14 cellular contexts compared by ENCODE assay signal in genomic region chr10:91196268-91197043, GRCh38. TPM values are rescaled to one million over a fixed set of nuclear protein-coding genes. Genes with fewer than 3 reads are reported as not detected.
DNase-seq lines count a peak whose midpoint lies in the region; ATAC-seq and TF ChIP-seq lines count a peak whose summit lies in the region.
"Had no signal": no experiment of that assay in that cellular context is flagged by ENCODE, and none has a peak within 500 bp of the region (broad histone marks: within the 10 kb centered on the region; RNA-seq: fewer than 3 reads in every experiment).

No MANE protein-coding gene starts in this region.

- POLR2A ChIA-PET in CD8-positive, alpha-beta memory T cell (lab: Charles Lee): no interaction called here
- POLR2A ChIA-PET in activated CD8-positive, alpha-beta T cell treated with anti-CD3 and anti-CD28 coated beads for 36 hours (lab: Charles Lee): interaction anchor here (3.4 kb wide), 1 partner anchor 33 kb away, joined by 17 read pairs; no protein-coding TSS in a partner anchor

- CTCF ChIA-PET in CD8-positive, alpha-beta memory T cell (lab: Charles Lee): interaction anchor here (1.4 to 1.6 kb wide), 2 partner anchors 30 to 35 kb away, joined by 3 read pairs; no protein-coding TSS in a partner anchor
- CTCF ChIA-PET in activated CD8-positive, alpha-beta T cell treated with anti-CD3 and anti-CD28 coated beads for 36 hours (lab: Charles Lee): no interaction called here

- 83% methylated on average over 1 of the region's 2 CpGs for WGBS in mesenchymal stem cell

- peaks cover 10% of the 10 kb centered on the region for H3K36me3 Mint-ChIP-seq in CD4-positive, CD25-positive, alpha-beta regulatory T cell
- peaks cover 0 to 6% (median 0%) of the 10 kb centered on the region in 3 donors for H3K36me3 Mint-ChIP-seq in CD8-positive, alpha-beta memory T cell
- peaks cover 15% of the 10 kb centered on the region for H3K36me3 Mint-ChIP-seq in activated CD8-positive, alpha-beta T cell treated with anti-CD3 and anti-CD28 coated beads for 36 hours (ENCODE audit: low read depth)
- H3K36me3 Mint-ChIP-seq: WTC11 had no signal

- no peak overlapping the region for H3K27ac ChIP-seq in CD4-positive, CD25-positive, alpha-beta regulatory T cell (ENCODE audit: insufficient read depth, low read length, poor library complexity, severe bottlenecking)
- H3K27ac ChIP-seq in CD8-positive, alpha-beta memory T cell (ENCODE audit: low read depth, low read length): no peak overlapping the region
- no peak overlapping the region for H3K27ac ChIP-seq in mesenchymal stem cell (ENCODE audit: low read length, poor library complexity, severe bottlenecking)
- no peak overlapping the region for H3K27ac ChIP-seq in upper lobe of right lung
- H3K27ac ChIP-seq: gastroesophageal sphincter, RWPE1, suprapubic skin had no signal

- peaks cover 40 to 81% (median 53%) of the 10 kb centered on the region in 4 donors for H3K4me1 Mint-ChIP-seq in CD4-positive, CD25-positive, alpha-beta regulatory T cell
- H3K4me1 Mint-ChIP-seq in CD8-positive, alpha-beta memory T cell: peaks cover 84 to 92% (median 92%) of the 10 kb centered on the region in 3 donors
- H3K4me1 Mint-ChIP-seq in activated CD8-positive, alpha-beta T cell treated with anti-CD3 and anti-CD28 coated beads for 36 hours (ENCODE audit: low read depth): peaks cover 85% of the 10 kb centered on the region

- no peak overlapping the region for H2AFZ ChIP-seq in mesenchymal stem cell (ENCODE audit: low read depth, low read length)

- TF ChIP-seq CTCF in activated CD8-positive, alpha-beta T cell treated with anti-CD3 and anti-CD28 coated beads for 36 hours (IDR thresholded peaks at IDR 0.05): no peak
- no peak for TF ChIP-seq CTCF in upper lobe of right lung (IDR thresholded peaks at IDR 0.05)

- peak overlapping the region; percentile 61 for H3K4me2 ChIP-seq in mesenchymal stem cell (ENCODE audit: low read length, poor library complexity, severe bottlenecking)

- H3K23ac ChIP-seq in mesenchymal stem cell (ENCODE audit: low read length in 2 of 2): no peak overlapping the region

- no peak overlapping the region for H3K9ac ChIP-seq in mesenchymal stem cell (ENCODE audit: low read length)

- H2BK5ac ChIP-seq in mesenchymal stem cell (ENCODE audit: low read depth, low read length, poor library complexity, severe bottlenecking): no peak overlapping the region

- no peak overlapping the region for H2BK120ac ChIP-seq in mesenchymal stem cell (ENCODE audit: low read depth, low read length)

- H4K8ac ChIP-seq in mesenchymal stem cell (ENCODE audit: low read length): no peak overlapping the region

- H3K4ac ChIP-seq in mesenchymal stem cell (ENCODE audit: low read depth in 1 of 2, low read length in 2 of 2): no peak overlapping the region

- peaks cover 0 to 3% (median 0%) of the 10 kb centered on the region in 7 donors for H3K9me3 Mint-ChIP-seq in CD4-positive, CD25-positive, alpha-beta regulatory T cell
- H3K9me3 Mint-ChIP-seq in CD8-positive, alpha-beta memory T cell: no peaks in the 10 kb centered on the region
- H3K9me3 Mint-ChIP-seq in activated CD8-positive, alpha-beta T cell treated with anti-CD3 and anti-CD28 coated beads for 36 hours: no peaks in the 10 kb centered on the region
- H3K9me3 Mint-ChIP-seq: WTC11 had no signal

- H3K14ac ChIP-seq in mesenchymal stem cell (ENCODE audit: low read length in 2 of 2): no peak overlapping the region

- no peak overlapping the region for H2AK5ac ChIP-seq in mesenchymal stem cell (ENCODE audit: low read length, severe bottlenecking)

- no peak for DNase-seq in CD4-positive, CD25-positive, alpha-beta regulatory T cell
- DNase-seq in CD8-positive, alpha-beta memory T cell: no peak
- no peak for DNase-seq in activated CD8-positive, alpha-beta T cell treated with anti-CD3 and anti-CD28 coated beads for 36 hours
- no peak for DNase-seq in mesenchymal stem cell
- DNase-seq in stimulated activated CD8-positive, alpha-beta memory T cell treated with anti-CD3 and anti-CD28 coated beads, Interleukin-4, amount 100 ng/mL, for 48 hours: no peak
- no peak for DNase-seq in AG08395 (ENCODE audit: low spot score)
- DNase-seq in upper lobe of right lung: no peak
- DNase-seq: activated effector memory CD4-positive, alpha-beta T cell treated with Interleukin-2 at 50 U/mL for 16 hours; BE2C had no signal

- no peak overlapping the region for H4K91ac ChIP-seq in mesenchymal stem cell (ENCODE audit: low read length)

- H3K4me1 ChIP-seq in CD4-positive, CD25-positive, alpha-beta regulatory T cell (ENCODE audit: control insufficient read depth, insufficient read depth, low read length, poor library complexity, severe bottlenecking): peaks cover 30% of the 10 kb centered on the region
- peaks cover 47% of the 10 kb centered on the region for H3K4me1 ChIP-seq in CD8-positive, alpha-beta memory T cell (ENCODE audit: insufficient read depth, low read length)
- H3K4me1 ChIP-seq in mesenchymal stem cell (ENCODE audit: control insufficient read depth, insufficient read depth, low read depth, low read length) (no peaks in the 10 kb centered on the region), upper lobe of right lung (peaks cover 36% of the 10 kb centered on the region)
- H3K4me1 ChIP-seq: BE2C had no signal

- H3K27me3 ChIP-seq in CD4-positive, CD25-positive, alpha-beta regulatory T cell (ENCODE audit: control insufficient read depth, insufficient read depth, low read length): no peaks in the 10 kb centered on the region
- no peaks in the 10 kb centered on the region for H3K27me3 ChIP-seq in CD8-positive, alpha-beta memory T cell (ENCODE audit: insufficient read depth, low read length, poor library complexity, severe bottlenecking)
- no peaks in the 10 kb centered on the region for H3K27me3 ChIP-seq in mesenchymal stem cell (ENCODE audit: control insufficient read depth in 1 of 2, insufficient read depth in 1 of 2, low read length in 2 of 2)
- H3K27me3 ChIP-seq in upper lobe of right lung: no peaks in the 10 kb centered on the region
- H3K27me3 ChIP-seq: BE2C, gastroesophageal sphincter, suprapubic skin had no signal

- peaks cover 14% of the 10 kb centered on the region for H3K79me1 ChIP-seq in mesenchymal stem cell (replicated peaks; ENCODE audit: low read length, poor library complexity, severe bottlenecking)

- intact Hi-C loops in activated CD8-positive, alpha-beta T cell treated with anti-CD3 and anti-CD28 coated beads for 36 hours (cut with micrococcal nuclease): no loop called here
- intact Hi-C loops in upper lobe of right lung (cut with DNase I): no loop called here

- H3K18ac ChIP-seq in mesenchymal stem cell (ENCODE audit: low read depth in 1 of 2, low read length in 2 of 2): peak overlapping the region in 1 of 2 experiments; percentile 15

- ATAC-seq in CD4-positive, CD25-positive, alpha-beta regulatory T cell (ENCODE audit: low read depth in 2 of 2): no peak
- ATAC-seq in activated CD8-positive, alpha-beta T cell treated with anti-CD3 and anti-CD28 coated beads for 36 hours: no peak
- no peak for ATAC-seq in upper lobe of right lung
- ATAC-seq: left lobe of liver, WTC11 had no signal

- no peaks in the 10 kb centered on the region for H3K36me3 ChIP-seq in CD4-positive, CD25-positive, alpha-beta regulatory T cell (ENCODE audit: control insufficient read depth, insufficient read depth, low read length)
- H3K36me3 ChIP-seq in CD8-positive, alpha-beta memory T cell (ENCODE audit: insufficient read depth, low read length): no peaks in the 10 kb centered on the region
- H3K36me3 ChIP-seq in mesenchymal stem cell (ENCODE audit: control insufficient read depth in 1 of 2, insufficient read depth in 2 of 2, low read depth in 1 of 2, low read length in 2 of 2) (no peaks in the 10 kb centered on the region), upper lobe of right lung (no peaks in the 10 kb centered on the region)
- H3K36me3 ChIP-seq: BE2C, gastroesophageal sphincter, suprapubic skin had no signal

- no peak overlapping the region for H2BK15ac ChIP-seq in mesenchymal stem cell (ENCODE audit: low read depth, poor library complexity, severe bottlenecking)

- no peaks in the 10 kb centered on the region for H3K9me3 ChIP-seq in CD4-positive, CD25-positive, alpha-beta regulatory T cell (ENCODE audit: control insufficient read depth in 2 of 2, low read length in 2 of 2)
- no peaks in the 10 kb centered on the region for H3K9me3 ChIP-seq in CD8-positive, alpha-beta memory T cell (ENCODE audit: low read length)
- no peaks in the 10 kb centered on the region for H3K9me3 ChIP-seq in mesenchymal stem cell (ENCODE audit: control insufficient read depth, low read length)
- H3K9me3 ChIP-seq in upper lobe of right lung: no peaks in the 10 kb centered on the region
- H3K9me3 ChIP-seq: BE2C, gastroesophageal sphincter, suprapubic skin had no signal

- no peak overlapping the region for H2BK12ac ChIP-seq in mesenchymal stem cell (ENCODE audit: low read length in 2 of 2)

- H3K27me3 Mint-ChIP-seq in CD4-positive, CD25-positive, alpha-beta regulatory T cell: no peaks in the 10 kb centered on the region
- H3K27me3 Mint-ChIP-seq in CD8-positive, alpha-beta memory T cell: no peaks in the 10 kb centered on the region
- H3K27me3 Mint-ChIP-seq in activated CD8-positive, alpha-beta T cell treated with anti-CD3 and anti-CD28 coated beads for 36 hours: no peaks in the 10 kb centered on the region

- peak overlapping the region in 1 of 4 donors; percentile 16 for H3K4me3 Mint-ChIP-seq in CD4-positive, CD25-positive, alpha-beta regulatory T cell
- H3K4me3 Mint-ChIP-seq in CD8-positive, alpha-beta memory T cell: peak overlapping the region in 1 of 7 donors; percentile 20
- H3K4me3 Mint-ChIP-seq in activated CD8-positive, alpha-beta T cell treated with anti-CD3 and anti-CD28 coated beads for 36 hours: no peak overlapping the region
- H3K4me3 Mint-ChIP-seq: WTC11 had no signal

- peak overlapping the region; percentile 13 to 89 (median 48) for H3K27ac Mint-ChIP-seq in CD4-positive, CD25-positive, alpha-beta regulatory T cell
- H3K27ac Mint-ChIP-seq in CD8-positive, alpha-beta memory T cell: peak overlapping the region; percentile 43 to 81 (median 72)
- peak overlapping the region; percentile 35 for H3K27ac Mint-ChIP-seq in activated CD8-positive, alpha-beta T cell treated with anti-CD3 and anti-CD28 coated beads for 36 hours
- H3K27ac Mint-ChIP-seq: WTC11 had no signal

- H3K4me3 ChIP-seq in CD4-positive, CD25-positive, alpha-beta regulatory T cell (ENCODE audit: low read depth, low read length): no peak overlapping the region
- no peak overlapping the region for H3K4me3 ChIP-seq in CD8-positive, alpha-beta memory T cell (ENCODE audit: low read length)
- H3K4me3 ChIP-seq in mesenchymal stem cell (ENCODE audit: insufficient read depth in 1 of 2, low read depth in 1 of 2, low read length in 2 of 2) (no peak overlapping the region), upper lobe of right lung (no peak overlapping the region)
- H3K4me3 ChIP-seq: gastroesophageal sphincter, suprapubic skin had no signal

RNA-seq across cellular contexts. Expression of gene PCGF5, which starts 24.0 kb away (rescaled TPM):
- total RNA-seq in CD4-positive, CD25-positive, alpha-beta regulatory T cell: 59.7 TPM
- polyA plus RNA-seq in CD4-positive, CD25-positive, alpha-beta regulatory T cell: 10 to 100 TPM; 43.5 to 60.3 (median 49.1) TPM
- total RNA-seq in CD8-positive, alpha-beta memory T cell: 10 to 100 TPM; 57.0 to 58.0 TPM
- 68.4 TPM for polyA plus RNA-seq in CD8-positive, alpha-beta memory T cell
- 10 to 100 TPM; 34.8 to 36.9 TPM for total RNA-seq in activated CD8-positive, alpha-beta T cell treated with anti-CD3 and anti-CD28 coated beads for 36 hours
- polyA plus RNA-seq in mesenchymal stem cell (2013, experiment 1 of 2): 33.6 TPM
- 33.7 TPM for polyA plus RNA-seq in mesenchymal stem cell (2013, experiment 2 of 2)
- 49.6 TPM for total RNA-seq in upper lobe of right lung
